In the genomic region with DNA sequence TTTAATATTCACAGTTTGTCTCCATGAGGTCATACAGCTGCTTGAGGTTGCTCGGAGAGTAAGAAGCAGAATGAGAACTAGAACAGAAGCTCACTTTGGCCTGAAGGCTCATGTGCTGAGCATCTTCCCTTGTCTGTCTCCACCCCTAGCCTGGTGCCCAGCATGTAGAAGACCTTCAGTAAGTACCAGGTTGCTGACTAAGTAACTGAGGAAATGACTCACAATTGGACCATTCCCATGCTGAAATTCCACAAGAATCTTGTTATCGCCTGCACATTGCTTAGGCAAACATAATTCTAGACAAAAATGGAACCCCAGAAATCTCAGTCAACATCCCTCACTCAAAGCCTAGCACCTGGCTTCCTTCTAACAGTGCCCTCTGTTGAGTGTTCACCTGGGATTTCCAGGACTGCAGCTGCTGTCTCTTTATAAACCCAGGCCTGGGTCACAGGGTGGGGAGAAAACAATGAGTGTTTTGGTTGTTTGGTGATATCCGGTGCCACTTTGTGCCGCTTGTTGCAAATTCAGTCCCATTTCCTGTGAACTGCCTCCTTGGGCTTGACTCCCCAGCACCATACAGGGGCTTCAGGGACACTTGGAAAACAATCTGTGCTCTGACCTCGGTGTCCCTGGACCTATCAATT, we compare ENCODE assay signal across 10 cellular contexts.
A peak's percentile ranks its signal among the peaks of the same experiment; 100 is the strongest.
DNase-seq lines count a peak whose midpoint lies in the region; ATAC-seq and TF ChIP-seq lines count a peak whose summit lies in the region.
"Had no signal": no experiment of that assay in that cellular context is flagged by ENCODE, and none has a peak within 500 bp of the region (broad histone marks: within the 10 kb centered on the region; RNA-seq: fewer than 3 reads in every experiment).

No MANE protein-coding gene starts in this region.

- H3K27me3 ChIP-seq in foreskin keratinocyte, result no peaks in the 10 kb centered on the region
- H3K27me3 ChIP-seq: ascending aorta had no signal

- no peak for TF ChIP-seq CTCF in foreskin keratinocyte (conservative IDR thresholded peaks at IDR 0.05)

- DNase-seq in A172 (ENCODE audit: low spot score) (peak; percentile 91), GM04504 (ENCODE audit: low read depth) (peak; percentile 80), SW 1271 (lab: John Stamatoyannopoulos, UW) (peak; percentile 91 to 96), foreskin keratinocyte (peak; percentile 93 to 96), T-helper 9 cell (no peak), NOMO-1 treated with DMSO at 0.1 percent for 48 hours (lab: John Stamatoyannopoulos, UW; ENCODE audit: unreplicated experiment) (no peak), hypothalamus (lab: John Stamatoyannopoulos, UW) (no peak)
- DNase-seq in stimulated activated CD4-positive, alpha-beta T cell treated with anti-CD3 and anti-CD28 coated beads, Interleukin-15, amount 100 ng/mL, for 24 hours, result no peak
- DNase-seq: activated CD4-positive, alpha-beta T cell treated with anti-CD3 and anti-CD28 coated beads, Interleukin-2, amount 50 U/mL, for 4 hours had no signal

- peak; percentile 92 for ATAC-seq in foreskin keratinocyte

- H3K27ac ChIP-seq in foreskin keratinocyte, result no peak overlapping the region
- H3K27ac ChIP-seq: ascending aorta had no signal

- H3K4me1 ChIP-seq in foreskin keratinocyte, result peaks cover 18% of the 10 kb centered on the region
- H3K4me1 ChIP-seq: ascending aorta had no signal

Comparison
In these comparisons a context has a peak if more than half of its experiments do, and no peak if none do; other contexts are left out.
1. DNase-seq: peak in A172 (single experiment), GM04504 (single experiment), SW 1271 (2 of 2) and foreskin keratinocyte (2 of 2); none in T-helper 9 cell (single experiment), stimulated activated CD4-positive, alpha-beta T cell treated with anti-CD3 and anti-CD28 coated beads, Interleukin-15, amount 100 ng/mL, for 24 hours (single experiment), NOMO-1 treated with DMSO at 0.1 percent for 48 hours (single experiment) and hypothalamus (0 of 51).